7 cellular contexts compared by ENCODE assay signal in the genomic region with DNA sequence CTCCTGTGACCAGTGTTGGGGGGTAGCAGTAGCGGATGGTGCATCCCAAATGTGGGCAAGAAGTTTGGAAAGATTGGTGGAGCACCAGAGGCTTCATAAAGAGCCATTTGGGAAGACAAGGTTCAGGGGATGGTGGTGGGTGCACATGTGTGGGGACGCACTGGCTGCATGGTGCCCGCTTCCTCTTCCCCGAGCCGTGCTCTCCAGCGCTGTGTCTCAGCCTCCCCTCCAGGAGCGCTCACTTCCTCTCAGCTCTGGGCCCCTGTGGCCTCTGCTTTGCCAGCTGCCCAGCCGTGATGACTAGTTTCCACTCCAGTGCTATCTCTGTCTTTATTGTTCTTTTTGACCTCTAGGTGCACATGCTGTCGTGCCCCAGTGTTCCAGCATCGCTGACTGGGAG.
DNase-seq lines count a peak whose midpoint lies in the region; ATAC-seq and TF ChIP-seq lines count a peak whose summit lies in the region.
"Not testable (repeated sequence)": the region's sequence is repeated elsewhere in the genome, so short reads cannot be mapped to it uniquely, and the experiment has no call there.

No MANE protein-coding gene starts in this region.

- H3F3A ChIP-seq in DOHH2 (ENCODE audit: control insufficient read depth, insufficient read depth): peaks cover 15% of the 10 kb centered on the region

- H3K9me3 Mint-ChIP-seq in central memory CD8-positive, alpha-beta T cell: not testable (repeated sequence)

- peaks cover 50% of the 10 kb centered on the region for H3K4me1 ChIP-seq in DOHH2 (ENCODE audit: control insufficient read depth, low read length)
- not testable (repeated sequence) for H3K4me1 ChIP-seq in mucosa of descending colon (ENCODE audit: low read depth)

- not testable (repeated sequence) for H3K79me2 ChIP-seq in DOHH2 (ENCODE audit: control insufficient read depth, low read length)

- H3K36me3 ChIP-seq in DOHH2 (ENCODE audit: control insufficient read depth, low read length); mucosa of descending colon (ENCODE audit: low read depth): not testable (repeated sequence)

- H3K4me3 ChIP-seq in DOHH2 (ENCODE audit: low read length): peak overlapping the region; percentile 65
- not testable (repeated sequence) for H3K4me3 ChIP-seq in mucosa of descending colon

- H4K20me1 ChIP-seq in DOHH2 (ENCODE audit: control insufficient read depth, insufficient read depth, low read depth, low read length): not testable (repeated sequence)

- H3K9me2 ChIP-seq in DOHH2 (replicated peaks; ENCODE audit: control insufficient read depth, low read length): not testable (repeated sequence)

- not testable (repeated sequence) for H3K4me3 Mint-ChIP-seq in central memory CD8-positive, alpha-beta T cell

- not testable (repeated sequence) for H3K27ac Mint-ChIP-seq in central memory CD8-positive, alpha-beta T cell (ENCODE audit: low read depth)

- peak overlapping the region; percentile 75 for H3K4me2 ChIP-seq in DOHH2 (ENCODE audit: low read length)

- not testable (repeated sequence) for H3K27me3 ChIP-seq in DOHH2 (ENCODE audit: control insufficient read depth, low read length)

- DNase-seq in NAMALWA (ENCODE audit: low spot score) (peak; percentile 66), SIG-M5 treated with dmso at 0.1 percent for 504 hours (lab: John Stamatoyannopoulos, UW; ENCODE audit: unreplicated experiment) (peak; percentile 65)
- DNase-seq in central memory CD8-positive, alpha-beta T cell (ENCODE audit: low spot score in 2 of 2); left ventricle myocardium superior; mucosa of descending colon: not testable (repeated sequence)

- H3K27me3 Mint-ChIP-seq in central memory CD8-positive, alpha-beta T cell: peaks cover 25% of the 10 kb centered on the region

- not testable (repeated sequence) for H3K9me3 ChIP-seq in DOHH2 (ENCODE audit: control insufficient read depth, insufficient read depth, low read length); mucosa of descending colon

- H3K27ac ChIP-seq in DOHH2 (ENCODE audit: low read depth, low read length): peak overlapping the region; percentile 95

- not testable (repeated sequence) for H3K4me1 Mint-ChIP-seq in central memory CD8-positive, alpha-beta T cell

- not testable (repeated sequence) for H3K36me3 Mint-ChIP-seq in central memory CD8-positive, alpha-beta T cell (ENCODE audit: insufficient read depth)

- TF ChIP-seq CTCF in DOHH2 (IDR thresholded peaks at IDR 0.05; ENCODE audit: low read depth, low read length, poor library complexity, severe bottlenecking); mucosa of descending colon (IDR thresholded peaks at IDR 0.05): not testable (repeated sequence)

- peak; percentile 30 for ATAC-seq in HG02678 (IDR thresholded peaks at IDR 0.05; ENCODE audit: unreplicated experiment)
- ATAC-seq in central memory CD8-positive, alpha-beta T cell (replicated peaks; ENCODE audit: extremely low read depth, poor library complexity, severe bottlenecking): peak; percentile 38
- peak; percentile 69 for ATAC-seq in left ventricle myocardium superior
- ATAC-seq in mucosa of descending colon: peak; percentile 39

- intact Hi-C loops in left ventricle myocardium superior (cut with micrococcal nuclease); mucosa of descending colon (cut with DNase I, micrococcal nuclease): not testable (repeated sequence)
